ENCODE assay signal across 1 cellular context in the genomic region with DNA sequence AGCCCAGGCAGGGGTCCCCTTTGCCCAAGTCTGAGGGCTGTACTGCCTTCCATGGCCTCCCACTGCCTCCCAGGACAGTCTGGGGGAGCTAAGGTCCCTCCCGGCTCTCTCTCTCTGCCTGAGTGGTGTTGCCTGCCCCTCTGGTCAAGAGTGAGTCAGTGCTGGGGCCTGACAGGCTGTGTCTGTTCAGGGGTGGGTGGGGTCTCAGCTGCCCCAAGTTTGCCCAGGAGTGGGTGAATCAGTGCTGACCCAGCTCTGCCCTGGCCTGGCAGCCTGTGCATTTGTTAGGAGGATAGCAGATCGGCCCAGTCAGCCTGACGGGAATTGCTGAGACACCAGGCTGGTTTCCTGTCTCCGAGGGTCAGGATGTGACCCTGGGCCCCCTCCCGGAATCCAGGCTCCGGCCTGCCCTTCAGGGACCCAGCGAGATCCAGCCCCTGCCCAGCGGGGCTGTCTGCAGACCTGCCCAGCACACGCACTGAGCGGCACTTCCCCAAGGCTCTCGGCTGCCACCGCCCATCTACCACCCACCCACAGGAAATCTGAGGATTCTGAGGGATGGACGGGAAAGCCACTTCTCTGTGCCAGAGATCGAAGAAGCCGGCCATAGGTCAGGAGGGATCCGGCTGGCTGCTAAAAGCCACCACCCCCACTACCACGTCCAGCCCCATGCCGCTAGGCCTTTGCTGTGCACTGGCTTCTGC.
TF ChIP-seq lines count a peak whose summit lies in the region.

No MANE protein-coding gene starts in this region.

TF ChIP-seq in HepG2, 621 proteins besides CTCF, POLR2A, EP300 and RAD21 (continued from another document):
- peak; percentile 77 for TF ChIP-seq UBTF (CRISPR knock-in tag; IDR thresholded peaks at IDR 0.05)
- no peak for TF ChIP-seq FOXA3 (CRISPR knock-in tag; IDR thresholded peaks at IDR 0.05)
- no peak for TF ChIP-seq GATA4 (IDR thresholded peaks at IDR 0.05; ENCODE audit: borderline replicate concordance, low read depth)
- TF ChIP-seq HDAC2 (CRISPR knock-in tag; IDR thresholded peaks at IDR 0.05), result no peak
- TF ChIP-seq SPEN (CRISPR knock-in tag; IDR thresholded peaks at IDR 0.05; ENCODE audit: low read depth), result no peak; the same call in 1 of the 2 replicates
- TF ChIP-seq SNAI1 (CRISPR knock-in tag; IDR thresholded peaks at IDR 0.05; ENCODE audit: borderline replicate concordance), result no peak
- no peak for TF ChIP-seq ZNF17 (CRISPR knock-in tag; IDR thresholded peaks at IDR 0.05)
- no peak for TF ChIP-seq SSRP1 (CRISPR knock-in tag; IDR thresholded peaks at IDR 0.05)
- no peak for TF ChIP-seq ZNF24 (IDR thresholded peaks at IDR 0.05)
- peak; percentile 63; the same call in 1 of the 2 replicates for TF ChIP-seq ETV5 (CRISPR knock-in tag; IDR thresholded peaks at IDR 0.05; ENCODE audit: borderline replicate concordance)
- TF ChIP-seq SOX5 (CRISPR knock-in tag; IDR thresholded peaks at IDR 0.05; ENCODE audit: borderline replicate concordance), result no peak
- no peak for TF ChIP-seq ONECUT2 (CRISPR knock-in tag; IDR thresholded peaks at IDR 0.05)
- TF ChIP-seq ZNF749 (CRISPR knock-in tag; IDR thresholded peaks at IDR 0.05; ENCODE audit: borderline replicate concordance), result no peak
- peak; percentile 86; the same call in 1 of the 2 replicates for TF ChIP-seq HIC2 (CRISPR knock-in tag; IDR thresholded peaks at IDR 0.05; ENCODE audit: low read depth)
- no peak for TF ChIP-seq ZNF430 (CRISPR knock-in tag; IDR thresholded peaks at IDR 0.05)
- no peak for TF ChIP-seq EZH2 (conservative IDR thresholded peaks at IDR 0.05; ENCODE audit: low read depth, low read length)
- TF ChIP-seq ZNF446 (CRISPR knock-in tag; IDR thresholded peaks at IDR 0.05), result no peak
- TF ChIP-seq HOXA7 (CRISPR knock-in tag; IDR thresholded peaks at IDR 0.05), result no peak
- TF ChIP-seq PAXIP1 (CRISPR knock-in tag; conservative IDR thresholded peaks at IDR 0.05), result peak; percentile 55
- no peak for TF ChIP-seq TCF12 (IDR thresholded peaks at IDR 0.05)
- TF ChIP-seq TCF12 (CRISPR knock-in tag; IDR thresholded peaks at IDR 0.05), result no peak
- TF ChIP-seq, protein P1, sequence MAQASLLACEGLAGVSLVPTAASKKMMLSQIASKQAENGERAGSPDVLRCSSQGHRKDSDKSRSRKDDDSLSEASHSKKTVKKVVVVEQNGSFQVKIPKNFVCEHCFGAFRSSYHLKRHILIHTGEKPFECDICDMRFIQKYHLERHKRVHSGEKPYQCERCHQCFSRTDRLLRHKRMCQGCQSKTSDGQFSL (CRISPR knock-in tag; IDR thresholded peaks at IDR 0.05), result no peak
- no peak for TF ChIP-seq AGO1 (IDR thresholded peaks at IDR 0.05; ENCODE audit: low read depth, low read length, poor library complexity, severe bottlenecking)
- TF ChIP-seq ZXDC (CRISPR knock-in tag; IDR thresholded peaks at IDR 0.05), result no peak
- no peak for TF ChIP-seq TMF1 (CRISPR knock-in tag; IDR thresholded peaks at IDR 0.05; ENCODE audit: low read depth)
- no peak for TF ChIP-seq ZNF354B (CRISPR knock-in tag; IDR thresholded peaks at IDR 0.05)
- peak; percentile 23; the same call in 1 of the 2 replicates for TF ChIP-seq KAT8 (CRISPR knock-in tag; IDR thresholded peaks at IDR 0.05)
- TF ChIP-seq CHD4 (IDR thresholded peaks at IDR 0.05; ENCODE audit: borderline replicate concordance, low read length), result no peak
- TF ChIP-seq, protein P2, sequence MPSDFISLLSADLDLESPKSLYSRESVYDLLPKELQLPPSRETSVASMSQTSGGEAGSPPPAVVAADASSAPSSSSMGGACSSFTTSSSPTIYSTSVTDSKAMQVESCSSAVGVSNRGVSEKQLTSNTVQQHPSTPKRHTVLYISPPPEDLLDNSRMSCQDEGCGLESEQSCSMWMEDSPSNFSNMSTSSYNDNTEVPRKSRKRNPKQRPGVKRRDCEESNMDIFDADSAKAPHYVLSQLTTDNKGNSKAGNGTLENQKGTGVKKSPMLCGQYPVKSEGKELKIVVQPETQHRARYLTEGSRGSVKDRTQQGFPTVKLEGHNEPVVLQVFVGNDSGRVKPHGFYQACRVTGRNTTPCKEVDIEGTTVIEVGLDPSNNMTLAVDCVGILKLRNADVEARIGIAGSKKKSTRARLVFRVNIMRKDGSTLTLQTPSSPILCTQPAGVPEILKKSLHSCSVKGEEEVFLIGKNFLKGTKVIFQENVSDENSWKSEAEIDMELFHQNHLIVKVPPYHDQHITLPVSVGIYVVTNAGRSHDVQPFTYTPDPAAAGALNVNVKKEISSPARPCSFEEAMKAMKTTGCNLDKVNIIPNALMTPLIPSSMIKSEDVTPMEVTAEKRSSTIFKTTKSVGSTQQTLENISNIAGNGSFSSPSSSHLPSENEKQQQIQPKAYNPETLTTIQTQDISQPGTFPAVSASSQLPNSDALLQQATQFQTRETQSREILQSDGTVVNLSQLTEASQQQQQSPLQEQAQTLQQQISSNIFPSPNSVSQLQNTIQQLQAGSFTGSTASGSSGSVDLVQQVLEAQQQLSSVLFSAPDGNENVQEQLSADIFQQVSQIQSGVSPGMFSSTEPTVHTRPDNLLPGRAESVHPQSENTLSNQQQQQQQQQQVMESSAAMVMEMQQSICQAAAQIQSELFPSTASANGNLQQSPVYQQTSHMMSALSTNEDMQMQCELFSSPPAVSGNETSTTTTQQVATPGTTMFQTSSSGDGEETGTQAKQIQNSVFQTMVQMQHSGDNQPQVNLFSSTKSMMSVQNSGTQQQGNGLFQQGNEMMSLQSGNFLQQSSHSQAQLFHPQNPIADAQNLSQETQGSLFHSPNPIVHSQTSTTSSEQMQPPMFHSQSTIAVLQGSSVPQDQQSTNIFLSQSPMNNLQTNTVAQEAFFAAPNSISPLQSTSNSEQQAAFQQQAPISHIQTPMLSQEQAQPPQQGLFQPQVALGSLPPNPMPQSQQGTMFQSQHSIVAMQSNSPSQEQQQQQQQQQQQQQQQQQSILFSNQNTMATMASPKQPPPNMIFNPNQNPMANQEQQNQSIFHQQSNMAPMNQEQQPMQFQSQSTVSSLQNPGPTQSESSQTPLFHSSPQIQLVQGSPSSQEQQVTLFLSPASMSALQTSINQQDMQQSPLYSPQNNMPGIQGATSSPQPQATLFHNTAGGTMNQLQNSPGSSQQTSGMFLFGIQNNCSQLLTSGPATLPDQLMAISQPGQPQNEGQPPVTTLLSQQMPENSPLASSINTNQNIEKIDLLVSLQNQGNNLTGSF (CRISPR knock-in tag; IDR thresholded peaks at IDR 0.05), result no peak
- TF ChIP-seq DPF2 (CRISPR knock-in tag; IDR thresholded peaks at IDR 0.05; ENCODE audit: borderline replicate concordance, low read depth), result no peak
- no peak for TF ChIP-seq ZNF572 (CRISPR knock-in tag; IDR thresholded peaks at IDR 0.05)
- no peak for TF ChIP-seq TBL1XR1 (IDR thresholded peaks at IDR 0.05; ENCODE audit: borderline replicate concordance, low read length, partially characterized antibody)
TF ChIP-seq in HepG2: peak in this region for 47.
